Comparison of ENCODE assay signal across 8 cellular contexts in genomic region chr2:64698668-64699444, GRCh38. TPM values are rescaled to one million over a fixed set of nuclear protein-coding genes. Genes with fewer than 3 reads are reported as not detected.
DNase-seq lines count a peak whose midpoint lies in the region; ATAC-seq lines count a peak whose summit lies in the region.

No MANE protein-coding gene starts in this region.

- peak overlapping the region; percentile 2 for H3K4me3 Mint-ChIP-seq in activated T-helper 2 cell treated with anti-CD3 and anti-CD28 coated beads, Interferon-gamma antibody, Interleukin-2, Interleukin-4, amounts not matched to agents 10 μg/mL and 5 μg/mL and 100 μg/mL, durations not matched to agents 14 hours and 24 hours and 36 hours (ENCODE audit: low read depth)
- peak overlapping the region in 2 of 10 donors; percentile 3 to 7 for H3K4me3 Mint-ChIP-seq in naive thymus-derived CD8-positive, alpha-beta T cell

- H3K9me3 Mint-ChIP-seq in activated T-helper 2 cell treated with anti-CD3 and anti-CD28 coated beads, Interferon-gamma antibody, Interleukin-2, Interleukin-4, amounts not matched to agents 10 μg/mL and 5 μg/mL and 100 μg/mL, durations not matched to agents 14 hours and 24 hours and 36 hours: peaks cover 4% of the 10 kb centered on the region
- no peaks in the 10 kb centered on the region for H3K9me3 Mint-ChIP-seq in naive thymus-derived CD8-positive, alpha-beta T cell

- peaks cover 59% of the 10 kb centered on the region for H3K4me1 Mint-ChIP-seq in activated T-helper 2 cell treated with anti-CD3 and anti-CD28 coated beads, Interferon-gamma antibody, Interleukin-2, Interleukin-4, amounts not matched to agents 10 μg/mL and 5 μg/mL and 100 μg/mL, durations not matched to agents 14 hours and 24 hours and 36 hours (ENCODE audit: low read depth)
- H3K4me1 Mint-ChIP-seq in naive thymus-derived CD8-positive, alpha-beta T cell: peaks cover 18 to 37% (median 31%) of the 10 kb centered on the region in 4 donors

- DNase-seq in AG20443 (ENCODE audit: low spot score) (peak; percentile 79), NCI-H526 treated with DMSO at 0.1 percent for 48 hours (lab: John Stamatoyannopoulos, UW) (no peak), activated gamma-delta T cell treated with Interleukin-2 at 50 U/mL for 16 hours (no peak), NCI-H2227 treated with DMSO at 0.1 percent for 48 hours (lab: John Stamatoyannopoulos, UW) (no peak)
- no peak for DNase-seq in activated T-helper 2 cell treated with anti-CD3 and anti-CD28 coated beads, Interferon-gamma antibody, Interleukin-2, Interleukin-4, amounts not matched to agents 10 μg/mL and 5 μg/mL and 100 μg/mL, durations not matched to agents 14 hours and 24 hours and 36 hours (ENCODE audit: low spot score)
- DNase-seq in naive thymus-derived CD8-positive, alpha-beta T cell: no peak

- ATAC-seq in GM19035 (IDR thresholded peaks at IDR 0.05; ENCODE audit: unreplicated experiment): peak; percentile 87
- peak; percentile 86 for ATAC-seq in HG03108 (IDR thresholded peaks at IDR 0.05; ENCODE audit: unreplicated experiment)
- ATAC-seq in naive thymus-derived CD8-positive, alpha-beta T cell: peak; percentile 55 to 65

- POLR2A ChIA-PET in naive thymus-derived CD8-positive, alpha-beta T cell (lab: Charles Lee): no interaction called here

- peaks cover 25% of the 10 kb centered on the region for H3K36me3 Mint-ChIP-seq in activated T-helper 2 cell treated with anti-CD3 and anti-CD28 coated beads, Interferon-gamma antibody, Interleukin-2, Interleukin-4, amounts not matched to agents 10 μg/mL and 5 μg/mL and 100 μg/mL, durations not matched to agents 14 hours and 24 hours and 36 hours (ENCODE audit: low read depth)
- H3K36me3 Mint-ChIP-seq in naive thymus-derived CD8-positive, alpha-beta T cell: peaks cover 0 to 3% (median 0%) of the 10 kb centered on the region in 3 donors

- H3K27me3 Mint-ChIP-seq in activated T-helper 2 cell treated with anti-CD3 and anti-CD28 coated beads, Interferon-gamma antibody, Interleukin-2, Interleukin-4, amounts not matched to agents 10 μg/mL and 5 μg/mL and 100 μg/mL, durations not matched to agents 14 hours and 24 hours and 36 hours (ENCODE audit: low read depth): no peaks in the 10 kb centered on the region
- no peaks in the 10 kb centered on the region for H3K27me3 Mint-ChIP-seq in naive thymus-derived CD8-positive, alpha-beta T cell

- intact Hi-C loops in activated T-helper 2 cell treated with anti-CD3 and anti-CD28 coated beads, Interferon-gamma antibody, Interleukin-2, Interleukin-4, amounts not matched to agents 10 μg/mL and 5 μg/mL and 100 μg/mL, durations not matched to agents 14 hours and 24 hours and 36 hours (cut with micrococcal nuclease): loop anchor here (1.0 to 5.0 kb wide), 7 partner anchors 20 to 133 kb away; no protein-coding TSS in a partner anchor

- peak overlapping the region; percentile 84 for H3K27ac Mint-ChIP-seq in activated T-helper 2 cell treated with anti-CD3 and anti-CD28 coated beads, Interferon-gamma antibody, Interleukin-2, Interleukin-4, amounts not matched to agents 10 μg/mL and 5 μg/mL and 100 μg/mL, durations not matched to agents 14 hours and 24 hours and 36 hours
- H3K27ac Mint-ChIP-seq in naive thymus-derived CD8-positive, alpha-beta T cell: peak overlapping the region in 2 of 10 donors; percentile 3 to 60

RNA-seq across cellular contexts. Expression of gene SERTAD2, which starts 45.1 kb away (rescaled TPM):
- total RNA-seq in activated T-helper 2 cell treated with anti-CD3 and anti-CD28 coated beads, Interferon-gamma antibody, Interleukin-2, Interleukin-4, amounts not matched to agents 10 μg/mL and 5 μg/mL and 100 μg/mL, durations not matched to agents 14 hours and 24 hours and 36 hours: 29.2 and 31.0 TPM in 2 replicates
- total RNA-seq in naive thymus-derived CD8-positive, alpha-beta T cell: 10 to 100 TPM; 33.0 to 34.5 TPM
- polyA plus RNA-seq in naive thymus-derived CD8-positive, alpha-beta T cell: 1 to 10 TPM; 5.5 to 9.2 (median 6.1) TPM
